ENCODE assay signal across 16 cellular contexts in the genomic region with DNA sequence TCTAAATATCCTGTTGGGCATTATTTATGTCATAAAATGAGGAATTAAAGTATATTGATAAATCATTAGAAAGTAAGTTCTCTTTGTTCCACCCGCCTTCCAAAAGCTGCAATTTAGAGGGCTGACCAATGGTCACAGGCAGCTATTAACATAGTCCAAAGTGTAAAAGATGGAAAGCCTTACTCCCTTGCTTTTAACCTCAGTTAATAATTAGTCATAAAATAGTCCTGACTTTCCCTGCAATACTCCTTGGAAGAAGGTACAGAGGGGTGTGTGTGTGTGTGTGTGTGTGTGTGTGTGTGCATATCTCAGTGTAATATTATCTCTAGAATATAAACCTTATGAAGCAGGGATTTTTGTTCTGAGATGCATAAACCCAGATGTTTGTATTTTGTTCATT.
"Had no signal": no experiment of that assay in that cellular context is flagged by ENCODE, and none has a peak within 500 bp of the region (broad histone marks: within the 10 kb centered on the region; RNA-seq: fewer than 3 reads in every experiment).

No MANE protein-coding gene starts in this region.

- H3K36me3 Mint-ChIP-seq: naive thymus-derived CD8-positive, alpha-beta T cell; stimulated activated memory B cell treated with anti-CD40 and anti-IgM and Interleukin-4, amounts not matched to agents 10 μg/mL and 1 μg/mL and 100 μg/mL, for 72 hours had no signal

- H3K4me1 Mint-ChIP-seq: naive thymus-derived CD8-positive, alpha-beta T cell; stimulated activated memory B cell treated with anti-CD40 and anti-IgM and Interleukin-4, amounts not matched to agents 10 μg/mL and 1 μg/mL and 100 μg/mL, for 72 hours had no signal

- H3K4me1 ChIP-seq: colonic mucosa, heart left ventricle, tibial artery, upper lobe of right lung, vagina had no signal

- H3K9me3 Mint-ChIP-seq: stimulated activated memory B cell treated with anti-CD40 and anti-IgM and Interleukin-4, amounts not matched to agents 10 μg/mL and 1 μg/mL and 100 μg/mL, for 72 hours had no signal

- H3K27me3 Mint-ChIP-seq: naive thymus-derived CD8-positive, alpha-beta T cell; stimulated activated memory B cell treated with anti-CD40 and anti-IgM and Interleukin-4, amounts not matched to agents 10 μg/mL and 1 μg/mL and 100 μg/mL, for 72 hours; stimulated activated naive CD8-positive, alpha-beta T cell treated with anti-CD3 and anti-CD28 coated beads, Interleukin-15, Interleukin-2, amounts not matched to agents 100 ng/mL and 50 ng/mL, for 24 hours had no signal

- H3K27ac ChIP-seq: colonic mucosa, heart left ventricle, tibial artery, upper lobe of right lung, vagina had no signal

- H3K4me3 ChIP-seq: colonic mucosa, heart left ventricle, tibial artery, upper lobe of right lung, vagina had no signal

- H3K9me3 ChIP-seq: colonic mucosa, heart left ventricle, tibial artery, upper lobe of right lung, vagina had no signal

- H3K27me3 ChIP-seq: colonic mucosa, heart left ventricle, tibial artery, upper lobe of right lung, vagina had no signal

- ATAC-seq: heart left ventricle; left cardiac atrium; naive thymus-derived CD8-positive, alpha-beta T cell; right cardiac atrium; stimulated activated memory B cell treated with anti-CD40 and anti-IgM and Interleukin-4, amounts not matched to agents 10 μg/mL and 1 μg/mL and 100 μg/mL, for 72 hours; upper lobe of right lung had no signal

- DNase-seq: colonic mucosa; dermis blood vessel endothelial cell; foreskin melanocyte; heart left ventricle; islet precursor cell; left cardiac atrium; mammary epithelial cell; naive thymus-derived CD8-positive, alpha-beta T cell; right cardiac atrium; stimulated activated CD4-positive, alpha-beta T cell treated with anti-CD3 and anti-CD28 coated beads, Interleukin-4, amount 100 ng/mL, for 1 hour; tibial artery; upper lobe of right lung had no signal

- H3K4me3 Mint-ChIP-seq: naive thymus-derived CD8-positive, alpha-beta T cell; neural crest cell; stimulated activated memory B cell treated with anti-CD40 and anti-IgM and Interleukin-4, amounts not matched to agents 10 μg/mL and 1 μg/mL and 100 μg/mL, for 72 hours; stimulated activated naive CD8-positive, alpha-beta T cell treated with anti-CD3 and anti-CD28 coated beads, Interleukin-15, Interleukin-2, amounts not matched to agents 100 ng/mL and 50 ng/mL, for 24 hours had no signal

- H3K27ac Mint-ChIP-seq: naive thymus-derived CD8-positive, alpha-beta T cell; stimulated activated memory B cell treated with anti-CD40 and anti-IgM and Interleukin-4, amounts not matched to agents 10 μg/mL and 1 μg/mL and 100 μg/mL, for 72 hours; stimulated activated naive CD8-positive, alpha-beta T cell treated with anti-CD3 and anti-CD28 coated beads, Interleukin-15, Interleukin-2, amounts not matched to agents 100 ng/mL and 50 ng/mL, for 24 hours had no signal

- H3K36me3 ChIP-seq: colonic mucosa, heart left ventricle, tibial artery, upper lobe of right lung, vagina had no signal
